ENCODE assay signal across 29 cellular contexts in the genomic region with DNA sequence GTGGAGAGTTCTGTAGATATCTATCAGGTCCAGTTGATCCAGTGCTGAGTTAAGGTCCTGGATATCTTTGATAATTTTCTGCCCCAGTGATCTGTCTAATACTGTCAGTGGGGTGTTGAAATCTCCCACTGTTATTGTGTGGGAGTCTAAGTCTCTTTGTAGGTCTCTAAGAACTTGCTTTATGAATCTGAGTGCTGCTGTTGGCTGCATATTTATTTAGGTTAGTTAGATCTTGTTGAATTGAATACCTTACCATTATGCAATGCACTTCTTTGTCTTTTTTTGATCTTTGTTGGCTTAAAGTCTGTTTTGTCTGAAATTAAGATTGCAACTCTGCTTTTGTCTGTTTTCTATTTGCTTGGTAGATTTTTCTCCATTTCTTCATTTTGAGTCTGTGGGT. TPM values are rescaled to one million over a fixed set of nuclear protein-coding genes. Genes with fewer than 3 reads are reported as not detected.
DNase-seq lines count a peak whose midpoint lies in the region; ATAC-seq and TF ChIP-seq lines count a peak whose summit lies in the region.
"Had no signal": no experiment of that assay in that cellular context is flagged by ENCODE, and none has a peak within 500 bp of the region (broad histone marks: within the 10 kb centered on the region; RNA-seq: fewer than 3 reads in every experiment).

No MANE protein-coding gene starts in this region.

- H3K4me1 Mint-ChIP-seq in activated T-cell treated with anti-CD3 and anti-CD28 coated beads, Interleukin-2, amount 50 U/mL, for 72 hours (ENCODE audit: low read depth), result peaks cover 60% of the 10 kb centered on the region
- peaks cover 78 to 87% (median 81%) of the 10 kb centered on the region in 3 donors for H3K4me1 Mint-ChIP-seq in T-cell
- peaks cover 51% of the 10 kb centered on the region for H3K4me1 Mint-ChIP-seq in central memory CD8-positive, alpha-beta T cell
- peaks cover 36 to 90% (median 59%) of the 10 kb centered on the region in 7 donors for H3K4me1 Mint-ChIP-seq in naive thymus-derived CD4-positive, alpha-beta T cell
- H3K4me1 Mint-ChIP-seq: WTC11 had no signal

- peaks cover 0 to 36% (median 0%) of the 10 kb centered on the region in 3 experiments for H3K36me3 ChIP-seq in naive thymus-derived CD4-positive, alpha-beta T cell (ENCODE audit: control insufficient read depth in 2 of 3, insufficient read depth in 3 of 3, low read length in 3 of 3)
- H3K36me3 ChIP-seq: uterus had no signal

- no peak for TF ChIP-seq CTCF in GM20000 (IDR thresholded peaks at IDR 0.05; ENCODE audit: extremely low read depth, missing control alignments)

- peaks cover 23 to 49% of the 10 kb centered on the region in 2 donors for H3K36me3 Mint-ChIP-seq in activated T-cell treated with anti-CD3 and anti-CD28 coated beads, Interleukin-2, amount 50 U/mL, for 72 hours (ENCODE audit: insufficient read depth in 2 of 2)
- peaks cover 67% of the 10 kb centered on the region for H3K36me3 Mint-ChIP-seq in T-cell
- H3K36me3 Mint-ChIP-seq in central memory CD8-positive, alpha-beta T cell (ENCODE audit: insufficient read depth), result peaks cover 31% of the 10 kb centered on the region
- peaks cover 12 to 77% (median 52%) of the 10 kb centered on the region in 5 donors for H3K36me3 Mint-ChIP-seq in naive thymus-derived CD4-positive, alpha-beta T cell

- no peak for ATAC-seq in activated T-cell treated with anti-CD3 and anti-CD28 coated beads, Interleukin-2, amount 50 U/mL, for 72 hours (replicated peaks in 1 of 2)
- ATAC-seq in T-cell (replicated peaks in 1 of 4) (no peak), HG03045 (IDR thresholded peaks at IDR 0.05; ENCODE audit: unreplicated experiment) (no peak)
- no peak for ATAC-seq in central memory CD8-positive, alpha-beta T cell (replicated peaks; ENCODE audit: extremely low read depth, poor library complexity, severe bottlenecking)
- no peak for ATAC-seq in naive thymus-derived CD4-positive, alpha-beta T cell
- ATAC-seq: A549, K562, left lung, WTC11 had no signal

- in situ Hi-C loops in ACHN (cut with HindIII; ENCODE audit: low pct_ligation_motif_present, low pct_unique_long_range_greater_than_20kb, low sequenced_read_pairs), result no loop called here

- no peak overlapping the region for H3K27ac ChIP-seq in naive thymus-derived CD4-positive, alpha-beta T cell (ENCODE audit: low read depth, low read length)
- H3K27ac ChIP-seq: A549, brain microvascular endothelial cell, left lung, right atrium auricular region, stomach, uterus had no signal

- no peak for DNase-seq in activated T-cell treated with anti-CD3 and anti-CD28 coated beads, Interleukin-2, amount 50 U/mL, for 72 hours
- DNase-seq in activated T-cell treated with anti-CD3 and anti-CD28 coated beads for 4 hours (no peak), T-cell (no peak), ACHN (no peak), GM20000 (ENCODE audit: low spot score) (no peak)
- no peak for DNase-seq in central memory CD8-positive, alpha-beta T cell (ENCODE audit: low spot score in 2 of 2)
- no peak for DNase-seq in naive thymus-derived CD4-positive, alpha-beta T cell
- DNase-seq: AML-193, amygdala, brain microvascular endothelial cell, EL, glutamatergic neuron, left lung, mesenchymal stem cell, NCI-H1092 treated with DMSO at 0.1 percent for 48 hours, NCI-H1694 treated with DMSO at 0.1 percent for 48 hours, NCI-H446 treated with DMSO at 0.1 percent for 48 hours, NCI-H774, stomach, uterus had no signal

- POLR2A ChIA-PET in T-cell (lab: Charles Lee), result interaction anchor here in 1 of 2 donors (0.6 to 0.7 kb wide), 2 partner anchors 70 to 636 kb away, joined by 4 read pairs; no protein-coding TSS in a partner anchor
- POLR2A ChIA-PET in naive thymus-derived CD4-positive, alpha-beta T cell (lab: Charles Lee), result interaction anchor here (0.6 kb wide), 1 partner anchor 154 kb away, joined by 4 read pairs; no protein-coding TSS in a partner anchor

- no peaks in the 10 kb centered on the region for H3K27me3 Mint-ChIP-seq in activated T-cell treated with anti-CD3 and anti-CD28 coated beads, Interleukin-2, amount 50 U/mL, for 72 hours (ENCODE audit: low read depth)
- H3K27me3 Mint-ChIP-seq in T-cell, result no peaks in the 10 kb centered on the region
- H3K27me3 Mint-ChIP-seq in central memory CD8-positive, alpha-beta T cell, result no peaks in the 10 kb centered on the region
- H3K27me3 Mint-ChIP-seq in naive thymus-derived CD4-positive, alpha-beta T cell, result no peaks in the 10 kb centered on the region

- no peaks in the 10 kb centered on the region for H3K9me3 Mint-ChIP-seq in activated T-cell treated with anti-CD3 and anti-CD28 coated beads, Interleukin-2, amount 50 U/mL, for 72 hours
- peaks cover 0 to 4% (median 0%) of the 10 kb centered on the region in 3 donors for H3K9me3 Mint-ChIP-seq in T-cell
- H3K9me3 Mint-ChIP-seq in central memory CD8-positive, alpha-beta T cell, result no peaks in the 10 kb centered on the region
- peaks cover 0 to 3% (median 0%) of the 10 kb centered on the region in 11 donors for H3K9me3 Mint-ChIP-seq in naive thymus-derived CD4-positive, alpha-beta T cell

- H3K9me3 ChIP-seq in naive thymus-derived CD4-positive, alpha-beta T cell (ENCODE audit: control insufficient read depth in 2 of 3, low read length in 3 of 3), result no peaks in the 10 kb centered on the region
- H3K9me3 ChIP-seq: A549, left lung, right atrium auricular region, stomach, uterus had no signal

- H3K4me3 Mint-ChIP-seq in activated T-cell treated with anti-CD3 and anti-CD28 coated beads, Interleukin-2, amount 50 U/mL, for 72 hours, result peak overlapping the region in 1 of 2 donors; percentile 43
- peak overlapping the region; percentile 31 to 57 (median 43) for H3K4me3 Mint-ChIP-seq in T-cell
- H3K4me3 Mint-ChIP-seq in central memory CD8-positive, alpha-beta T cell, result peak overlapping the region; percentile 2
- peak overlapping the region in 8 of 10 donors; percentile 30 to 81 (median 64) for H3K4me3 Mint-ChIP-seq in naive thymus-derived CD4-positive, alpha-beta T cell
- H3K4me3 Mint-ChIP-seq: WTC11 had no signal

- H3K4me1 ChIP-seq in naive thymus-derived CD4-positive, alpha-beta T cell (ENCODE audit: control insufficient read depth in 2 of 2, insufficient read depth in 2 of 2, low read length in 2 of 2), result peaks cover 0 to 43% of the 10 kb centered on the region in 2 donors
- H3K4me1 ChIP-seq: A549, uterus had no signal

- no peak overlapping the region for H3K4me3 ChIP-seq in naive thymus-derived CD4-positive, alpha-beta T cell (ENCODE audit: low read length)
- H3K4me3 ChIP-seq: A549, K562, left lung, right atrium auricular region, smooth muscle cell, stomach, uterus had no signal

- CTCF ChIA-PET in T-cell (lab: Charles Lee), result no interaction called here
- CTCF ChIA-PET in naive thymus-derived CD4-positive, alpha-beta T cell (lab: Charles Lee), result no interaction called here

- H3K27ac Mint-ChIP-seq in activated T-cell treated with anti-CD3 and anti-CD28 coated beads, Interleukin-2, amount 50 U/mL, for 72 hours, result peak overlapping the region; percentile 63
- H3K27ac Mint-ChIP-seq in T-cell, result peak overlapping the region; percentile 87 to 90
- H3K27ac Mint-ChIP-seq in central memory CD8-positive, alpha-beta T cell (ENCODE audit: low read depth), result peak overlapping the region; percentile 80
- peak overlapping the region in 8 of 9 donors; percentile 20 to 93 (median 82) for H3K27ac Mint-ChIP-seq in naive thymus-derived CD4-positive, alpha-beta T cell
- H3K27ac Mint-ChIP-seq: WTC11 had no signal

- intact Hi-C loops in naive thymus-derived CD4-positive, alpha-beta T cell (cut with micrococcal nuclease), result no loop called here

- H3K27me3 ChIP-seq in naive thymus-derived CD4-positive, alpha-beta T cell (ENCODE audit: control insufficient read depth in 2 of 2, insufficient read depth in 2 of 2, low read length in 2 of 2), result no peaks in the 10 kb centered on the region
- H3K27me3 ChIP-seq: brain microvascular endothelial cell, left lung, right atrium auricular region, stomach, uterus had no signal

RNA-seq across cellular contexts. Expression of a gene that starts 15.4 kb away (rescaled TPM):
- total RNA-seq in activated T-cell treated with anti-CD3 and anti-CD28 coated beads, Interleukin-2, amount 50 U/mL, for 72 hours, result 100 to 1,000 TPM; 112 TPM
- total RNA-seq in T-cell, result 100 to 1,000 TPM in 4 of 5 donors, 10 to 100 TPM in 1; 94.9 to 171 (median 133) TPM
- total RNA-seq in naive thymus-derived CD4-positive, alpha-beta T cell, result 100 to 1,000 TPM in 4 of 5 experiments, 10 to 100 TPM in 1; 94.9 to 149 (median 125) TPM
- polyA plus RNA-seq in naive thymus-derived CD4-positive, alpha-beta T cell, result 100 to 1,000 TPM; 134 to 169 TPM

RNA-seq across cellular contexts. Expression of a gene that starts 27.9 kb away (rescaled TPM):
- 10 to 100 TPM; 47.0 to 49.5 TPM for total RNA-seq in activated T-cell treated with anti-CD3 and anti-CD28 coated beads, Interleukin-2, amount 50 U/mL, for 72 hours
- 10 to 100 TPM; 42.1 to 60.6 (median 53.3) TPM for total RNA-seq in T-cell
- 10 to 100 TPM; 45.9 to 69.4 (median 65.9) TPM for total RNA-seq in naive thymus-derived CD4-positive, alpha-beta T cell
- polyA plus RNA-seq in naive thymus-derived CD4-positive, alpha-beta T cell, result 100 to 1,000 TPM; 139 to 177 TPM

RNA-seq across cellular contexts. Expression of a gene that starts 39.8 kb away (rescaled TPM):
- total RNA-seq in activated T-cell treated with anti-CD3 and anti-CD28 coated beads, Interleukin-2, amount 50 U/mL, for 72 hours, result not detected
- total RNA-seq in T-cell, result not detected
- not detected for total RNA-seq in naive thymus-derived CD4-positive, alpha-beta T cell
- not detected for polyA plus RNA-seq in naive thymus-derived CD4-positive, alpha-beta T cell
- total RNA-seq: cerebellum, fibroblast of lung, K562, left lung, M059J, right atrium auricular region, smooth muscle cell, stomach, uterus, WTC11 had no signal
- polyA plus RNA-seq: A549, fibroblast of lung, smooth muscle cell, stomach had no signal
